Comparison of ENCODE assay signal across 28 cellular contexts in genomic region chr11:132030896-132031295, GRCh38.
"Had no signal": no experiment of that assay in that cellular context is flagged by ENCODE, and none has a peak within 500 bp of the region (broad histone marks: within the 10 kb centered on the region; RNA-seq: fewer than 3 reads in every experiment).

No MANE protein-coding gene starts in this region.

- H3K4me1 Mint-ChIP-seq: activated B cell treated with CpG ODN at 0.5 μM for 24 hours; activated CD8-positive, alpha-beta memory T cell treated with anti-CD3 and anti-CD28 coated beads, Interleukin-2, amount 10 ng/mL, durations not matched to agents 7 days and 5 days; T-cell had no signal

- H3K79me2 ChIP-seq: hepatocyte had no signal

- H3K4me3 Mint-ChIP-seq: activated B cell treated with CpG ODN at 0.5 μM for 24 hours; activated CD8-positive, alpha-beta memory T cell treated with anti-CD3 and anti-CD28 coated beads, Interleukin-2, amount 10 ng/mL, durations not matched to agents 7 days and 5 days; activated CD8-positive, alpha-beta T cell treated with anti-CD3 and anti-CD28 coated beads, Interleukin-2, amount 10 ng/mL, durations not matched to agents 7 days and 5 days; brain; endodermal cell; mesothelial cell of epicardium; naive thymus-derived CD4-positive, alpha-beta T cell; T-cell had no signal

- H3K27ac ChIP-seq: gastrocnemius medialis, hepatocyte, pancreas, prostate gland, sigmoid colon, suprapubic skin, tibial artery, upper lobe of right lung had no signal

- H3K27me3 Mint-ChIP-seq: activated B cell treated with CpG ODN at 0.5 μM for 24 hours; activated CD8-positive, alpha-beta memory T cell treated with anti-CD3 and anti-CD28 coated beads, Interleukin-2, amount 10 ng/mL, durations not matched to agents 7 days and 5 days; brain had no signal

- H3K9me3 Mint-ChIP-seq: activated B cell treated with CpG ODN at 0.5 μM for 24 hours; activated T-helper 2 cell treated with anti-CD3 and anti-CD28 coated beads, Interferon-gamma antibody, Interleukin-2, Interleukin-4, amounts not matched to agents 10 μg/mL and 5 μg/mL and 100 μg/mL, durations not matched to agents 14 hours and 24 hours and 36 hours; endodermal cell; mesothelial cell of epicardium had no signal

- H3K4me3 ChIP-seq: gastrocnemius medialis, hepatocyte, pancreas, prostate gland, sigmoid colon, smooth muscle cell, suprapubic skin, tibial artery, upper lobe of right lung had no signal

- H3K27me3 ChIP-seq: gastrocnemius medialis, pancreas, sigmoid colon, suprapubic skin, tibial artery, upper lobe of right lung had no signal

- DNase-seq: activated B cell treated with CpG ODN at 0.5 μM for 24 hours; activated CD8-positive, alpha-beta memory T cell treated with anti-CD3 and anti-CD28 coated beads, Interleukin-2, amount 10 ng/mL, durations not matched to agents 7 days and 5 days; activated CD8-positive, alpha-beta T cell treated with anti-CD3 and anti-CD28 coated beads, Interleukin-2, amount 10 ng/mL, durations not matched to agents 7 days and 5 days; activated T-cell treated with anti-CD3 and anti-CD28 coated beads, Interleukin-2, amount 50 U/mL, for 48 hours; endodermal cell; gastrocnemius medialis; glutamatergic neuron; islet precursor cell; left cardiac atrium; left ventricle myocardium superior; mammary epithelial cell; naive thymus-derived CD4-positive, alpha-beta T cell; pancreas; retina; sigmoid colon; stimulated activated CD4-positive, alpha-beta T cell treated with anti-CD3 and anti-CD28 coated beads, Interleukin-2, amount 100 ng/mL, for 24 hours; stimulated activated naive CD4-positive, alpha-beta T cell; T-cell; tibial artery; upper lobe of right lung had no signal

- H3K27ac Mint-ChIP-seq: activated B cell treated with CpG ODN at 0.5 μM for 24 hours; activated CD8-positive, alpha-beta memory T cell treated with anti-CD3 and anti-CD28 coated beads, Interleukin-2, amount 10 ng/mL, durations not matched to agents 7 days and 5 days; activated CD8-positive, alpha-beta T cell treated with anti-CD3 and anti-CD28 coated beads, Interleukin-2, amount 10 ng/mL, durations not matched to agents 7 days and 5 days; activated naive CD4-positive, alpha-beta T cell treated with anti-CD3 and anti-CD28 coated beads, Interleukin-2, amount 50 U/mL, for 72 hours; activated T-helper 2 cell treated with anti-CD3 and anti-CD28 coated beads, Interferon-gamma antibody, Interleukin-2, Interleukin-4, amounts not matched to agents 10 μg/mL and 5 μg/mL and 100 μg/mL, durations not matched to agents 14 hours and 24 hours and 36 hours; brain; endodermal cell; mesothelial cell of epicardium; naive thymus-derived CD4-positive, alpha-beta T cell; T-cell had no signal

- H3K4me2 ChIP-seq: hepatocyte, smooth muscle cell had no signal

- H3K36me3 ChIP-seq: gastrocnemius medialis, pancreas, prostate gland, sigmoid colon, suprapubic skin, tibial artery, upper lobe of right lung had no signal

- H3K4me1 ChIP-seq: gastrocnemius medialis, pancreas, prostate gland, suprapubic skin, tibial artery, upper lobe of right lung had no signal

- H2AFZ ChIP-seq: hepatocyte had no signal

- H3K9me3 ChIP-seq: gastrocnemius medialis, pancreas, prostate gland, sigmoid colon, suprapubic skin, tibial artery, upper lobe of right lung had no signal

- H3K36me3 Mint-ChIP-seq: activated CD8-positive, alpha-beta memory T cell treated with anti-CD3 and anti-CD28 coated beads, Interleukin-2, amount 10 ng/mL, durations not matched to agents 7 days and 5 days; activated naive CD4-positive, alpha-beta T cell treated with anti-CD3 and anti-CD28 coated beads, Interleukin-2, amount 50 U/mL, for 72 hours; brain; mesothelial cell of epicardium; naive thymus-derived CD4-positive, alpha-beta T cell; T-cell had no signal
